7 cellular contexts compared by ENCODE assay signal in the genomic region with DNA sequence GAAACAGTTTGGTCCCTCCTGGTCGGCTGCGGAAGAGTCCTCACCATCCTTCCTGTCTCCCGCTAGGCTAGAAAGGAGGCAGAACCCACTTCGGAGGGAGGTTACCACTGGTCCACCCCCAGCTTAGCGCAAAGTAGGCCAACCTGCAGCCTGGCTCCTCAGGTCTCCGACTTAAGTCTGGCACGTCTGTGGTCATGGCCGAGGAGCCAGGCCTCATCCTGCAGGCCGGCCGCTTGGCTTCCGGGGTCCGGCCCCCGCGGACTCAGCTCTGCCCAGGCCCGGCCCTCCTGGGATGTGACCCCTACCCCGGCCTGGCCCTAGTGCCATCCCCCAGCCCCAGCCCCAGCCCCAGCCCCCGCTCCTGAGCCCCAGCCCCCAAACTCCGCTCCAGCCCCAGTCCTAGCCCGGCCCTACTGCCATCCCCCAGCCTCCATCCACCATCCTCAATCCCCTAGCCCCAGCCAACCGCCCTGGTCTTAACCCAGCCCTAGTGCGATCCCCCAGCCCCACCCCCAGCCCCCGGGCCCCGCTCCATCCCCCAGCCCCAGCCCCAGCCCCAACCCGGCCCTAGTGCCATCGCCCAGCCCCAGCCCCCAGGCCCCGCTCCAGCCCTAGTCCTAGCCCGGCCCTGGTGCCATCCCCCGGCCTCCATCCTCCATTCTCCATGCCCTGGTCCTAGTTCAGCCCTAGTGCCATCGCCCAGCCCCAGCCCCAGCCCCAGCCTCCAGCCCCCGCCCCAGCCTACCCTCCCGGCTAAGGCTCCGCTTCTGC. TPM values are rescaled to one million over a fixed set of nuclear protein-coding genes. Genes with fewer than 3 reads are reported as not detected.
A peak's percentile ranks its signal among the peaks of the same experiment; 100 is the strongest.
DNase-seq lines count a peak whose midpoint lies in the region; ATAC-seq and TF ChIP-seq lines count a peak whose summit lies in the region.

No MANE protein-coding gene starts in this region.

- TF ChIP-seq CTCF in WTC11 (IDR thresholded peaks at IDR 0.05) (no peak), fibroblast of villous mesenchyme (IDR thresholded peaks at IDR 0.05; ENCODE audit: insufficient read depth, low read depth, low read length) (no peak)

- H3K9me3 Mint-ChIP-seq in WTC11 = no peaks in the 10 kb centered on the region

- DNase-seq in WTC11 (ENCODE audit: low spot score) (peak; percentile 19), fibroblast of villous mesenchyme (ENCODE audit: low read depth) (peak; percentile 37), occipital lobe (lab: John Stamatoyannopoulos, UW) (peak; percentile 15), 8988T (no peak)

- H3K4me3 ChIP-seq in GM08714 (ENCODE audit: low read length) (peak overlapping the region; percentile 77), fibroblast of villous mesenchyme (ENCODE audit: low read depth, low read length) (peak overlapping the region; percentile 81)

- H3K4me3 Mint-ChIP-seq in WTC11 = peak overlapping the region; percentile 77

- peak overlapping the region; percentile 60 for H3K27ac Mint-ChIP-seq in WTC11

- ATAC-seq in HG03521 (IDR thresholded peaks at IDR 0.05; ENCODE audit: unreplicated experiment) = peak; percentile 22
- ATAC-seq in WTC11 = peak; percentile 44
- no peak for ATAC-seq in GM18502 (IDR thresholded peaks at IDR 0.05; ENCODE audit: poor library complexity, unreplicated experiment)

- peaks cover 9% of the 10 kb centered on the region for H3K4me1 Mint-ChIP-seq in WTC11

- H3K36me3 Mint-ChIP-seq in WTC11 = peaks cover 26% of the 10 kb centered on the region

- no peaks in the 10 kb centered on the region for H3K27me3 Mint-ChIP-seq in WTC11 (ENCODE audit: low read depth)

- CTCF ChIA-PET in WTC11 (lab: Charles Lee) = interaction anchor here (0.8 kb wide), 1 partner anchor 33 kb away, joined by 3 read pairs; no protein-coding TSS in a partner anchor

- POLR2A ChIA-PET in WTC11 (lab: Charles Lee) = interaction anchor here (0.6 to 1.4 kb wide), 2 partner anchors 12 to 19 kb away, joined by 3 to 9 read pairs; a partner anchor contains a TSS

TF ChIP-seq in WTC11, 78 proteins besides CTCF, POLR2A, EP300 and RAD21:
- TF ChIP-seq, protein P1, sequence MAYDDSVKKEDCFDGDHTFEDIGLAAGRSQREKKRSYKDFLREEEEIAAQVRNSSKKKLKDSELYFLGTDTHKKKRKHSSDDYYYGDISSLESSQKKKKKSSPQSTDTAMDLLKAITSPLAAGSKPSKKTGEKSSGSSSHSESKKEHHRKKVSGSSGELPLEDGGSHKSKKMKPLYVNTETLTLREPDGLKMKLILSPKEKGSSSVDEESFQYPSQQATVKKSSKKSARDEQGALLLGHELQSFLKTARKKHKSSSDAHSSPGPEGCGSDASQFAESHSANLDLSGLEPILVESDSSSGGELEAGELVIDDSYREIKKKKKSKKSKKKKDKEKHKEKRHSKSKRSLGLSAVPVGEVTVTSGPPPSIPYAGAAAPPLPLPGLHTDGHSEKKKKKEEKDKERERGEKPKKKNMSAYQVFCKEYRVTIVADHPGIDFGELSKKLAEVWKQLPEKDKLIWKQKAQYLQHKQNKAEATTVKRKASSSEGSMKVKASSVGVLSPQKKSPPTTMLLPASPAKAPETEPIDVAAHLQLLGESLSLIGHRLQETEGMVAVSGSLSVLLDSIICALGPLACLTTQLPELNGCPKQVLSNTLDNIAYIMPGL (CRISPR knock-in tag; IDR thresholded peaks at IDR 0.05) = no peak
- peak; percentile 54; the same call in 1 of the 2 replicates for TF ChIP-seq FOXP1 (CRISPR knock-in tag; IDR thresholded peaks at IDR 0.05; ENCODE audit: borderline replicate concordance)
- TF ChIP-seq, protein P2, sequence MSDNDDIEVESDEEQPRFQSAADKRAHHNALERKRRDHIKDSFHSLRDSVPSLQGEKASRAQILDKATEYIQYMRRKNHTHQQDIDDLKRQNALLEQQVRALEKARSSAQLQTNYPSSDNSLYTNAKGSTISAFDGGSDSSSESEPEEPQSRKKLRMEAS (CRISPR knock-in tag; IDR thresholded peaks at IDR 0.05) = no peak
- no peak for TF ChIP-seq TP53 (CRISPR knock-in tag; IDR thresholded peaks at IDR 0.05)
- no peak for TF ChIP-seq NFYB (CRISPR knock-in tag; conservative IDR thresholded peaks at IDR 0.05; ENCODE audit: low read depth)
TF ChIP-seq in WTC11: peak in this region for 1.

RNA-seq across cellular contexts. Expression of a gene that starts 0.6 kb away (rescaled TPM):
- total RNA-seq in WTC11 (2021) (27.7 to 32.7 TPM (median 28.7 TPM) in 3 replicates), fibroblast of villous mesenchyme (43.8 and 51.4 TPM in 2 replicates), occipital lobe (21.8 TPM)

RNA-seq across cellular contexts. Expression of a gene that starts 11.7 kb away (rescaled TPM):
- total RNA-seq in WTC11 (2021) (34.1 to 36.8 TPM (median 36.4 TPM) in 3 replicates), fibroblast of villous mesenchyme (19.3 and 32.4 TPM in 2 replicates), occipital lobe (40.2 TPM)

RNA-seq across cellular contexts. Expression of a gene that starts 11.9 kb away (rescaled TPM):
- total RNA-seq in WTC11 (2021) (23.7 to 29.3 TPM (median 24.0 TPM) in 3 replicates), fibroblast of villous mesenchyme (7.7 and 10.4 TPM in 2 replicates), occipital lobe (9.8 TPM)

RNA-seq across cellular contexts. Expression of a gene that starts 20.4 kb away (rescaled TPM):
- total RNA-seq in WTC11 (2021) (18.3 to 19.2 TPM (median 18.8 TPM) in 3 replicates), fibroblast of villous mesenchyme (27.4 and 33.2 TPM in 2 replicates), occipital lobe (39.5 TPM)
